In the genomic region with DNA sequence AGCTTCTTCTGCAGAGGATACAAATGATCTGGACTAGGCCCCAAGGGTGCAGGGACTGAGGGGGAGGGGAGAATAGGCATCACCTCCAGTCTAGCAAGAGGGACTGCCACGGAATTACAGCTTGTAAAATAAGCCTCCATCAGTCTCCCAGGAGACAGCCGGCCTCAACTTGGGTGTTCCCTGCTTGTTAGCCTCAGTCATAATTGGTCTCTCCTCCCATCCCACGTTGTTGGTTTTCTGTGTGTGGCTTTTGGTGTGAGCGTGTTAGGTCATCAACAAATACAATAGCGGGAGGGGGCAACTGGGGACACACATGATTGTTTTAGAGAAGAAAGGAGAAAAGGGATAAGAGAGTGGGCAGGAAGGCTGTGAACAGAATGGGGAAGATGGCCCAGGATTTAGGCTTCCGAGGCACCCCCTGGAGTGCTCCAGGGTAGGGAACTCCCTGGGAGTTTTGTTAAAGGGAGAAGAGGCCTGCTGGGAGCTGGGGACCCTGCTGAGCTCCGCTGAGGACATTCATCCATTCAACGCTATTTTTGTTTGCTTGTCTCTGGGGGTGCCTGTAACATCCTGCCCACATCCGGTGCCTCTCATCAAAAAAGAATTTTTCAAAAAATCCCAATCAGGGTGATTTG, we compare ENCODE assay signal across 13 cellular contexts. TPM values are rescaled to one million over a fixed set of nuclear protein-coding genes. Genes with fewer than 3 reads are reported as not detected.
DNase-seq lines count a peak whose midpoint lies in the region; ATAC-seq and TF ChIP-seq lines count a peak whose summit lies in the region.
"Had no signal": no experiment of that assay in that cellular context is flagged by ENCODE, and none has a peak within 500 bp of the region (broad histone marks: within the 10 kb centered on the region; RNA-seq: fewer than 3 reads in every experiment).

No MANE protein-coding gene starts in this region.

- no peak for TF ChIP-seq POLR2A in erythroblast (IDR thresholded peaks at IDR 0.05; ENCODE audit: low read length)

- no peak overlapping the region for H3K4me3 ChIP-seq in Jurkat, Clone E6-1 (ENCODE audit: low read length)
- H3K4me3 ChIP-seq: left lung, thoracic aorta had no signal

- no peaks in the 10 kb centered on the region for H3K27me3 Mint-ChIP-seq in progenitor cell of endocrine pancreas

- H3K4me3 Mint-ChIP-seq in progenitor cell of endocrine pancreas (ENCODE audit: low read depth): peak overlapping the region; percentile 100

- peak overlapping the region; percentile 98 for H3K27ac Mint-ChIP-seq in progenitor cell of endocrine pancreas

- peak; percentile 32 for DNase-seq in Jurkat, Clone E6-1 (ENCODE audit: low read depth, low spot score)
- DNase-seq in RPMI7951 (ENCODE audit: low read depth) (peak; percentile 27), progenitor cell of endocrine pancreas (ENCODE audit: low spot score, unreplicated experiment) (no peak), activated gamma-delta T cell (lab: John Stamatoyannopoulos, UW) (no peak), iPS-NIHi7 (ENCODE audit: extremely low spot score) (no peak), erythroblast (lab: John Stamatoyannopoulos, UW) (no peak)
- DNase-seq: activated CD4-positive, alpha-beta T cell treated with anti-CD3 and anti-CD28 coated beads, Interleukin-2, amount 50 U/mL, for 1 hour; activated effector memory CD4-positive, alpha-beta T cell treated with Interleukin-2 at 50 U/mL for 16 hours; left lung; small intestine had no signal

- TF ChIP-seq CTCF in progenitor cell of endocrine pancreas (IDR thresholded peaks at IDR 0.05; ENCODE audit: unreplicated experiment): no peak

- peaks cover 35% of the 10 kb centered on the region for H3K36me3 Mint-ChIP-seq in progenitor cell of endocrine pancreas (ENCODE audit: insufficient read depth)

- peak; percentile 47 for ATAC-seq in GM18498 (IDR thresholded peaks at IDR 0.05; ENCODE audit: unreplicated experiment)
- ATAC-seq: left lung had no signal

- H3K4me1 Mint-ChIP-seq in progenitor cell of endocrine pancreas (ENCODE audit: low read depth): peaks cover 67% of the 10 kb centered on the region

- no peaks in the 10 kb centered on the region for H3K9me3 Mint-ChIP-seq in progenitor cell of endocrine pancreas (ENCODE audit: low read depth)

RNA-seq across cellular contexts. Expression of a gene that starts 9.2 kb away (rescaled TPM):
- 1.2 TPM for polyA plus RNA-seq in Jurkat, Clone E6-1 (2012; ENCODE audit: insufficient read depth, insufficient read length)
- total RNA-seq in RPMI7951 (2014; rRNA removed; shearing (Covaris generic)): not detected in 2 replicates
- total RNA-seq in progenitor cell of endocrine pancreas: 124 and 141 TPM in 2 replicates
- total RNA-seq: glomerular endothelial cell had no signal

Comparison
In these comparisons a context has a peak if more than half of its experiments do, and no peak if none do; other contexts are left out.
1. DNase-seq: peak in Jurkat, Clone E6-1 (single experiment) and RPMI7951 (single experiment); none in progenitor cell of endocrine pancreas (single experiment), activated gamma-delta T cell (single experiment), iPS-NIHi7 (single experiment) and erythroblast (0 of 2).
2. RNA of a gene that starts 9.2 kb away (total RNA-seq): 124 to 141 TPM in progenitor cell of endocrine pancreas; not detected in RPMI7951; every median in the first group is over 100 times any median in the second.